29 cellular contexts compared by ENCODE assay signal in the genomic region with DNA sequence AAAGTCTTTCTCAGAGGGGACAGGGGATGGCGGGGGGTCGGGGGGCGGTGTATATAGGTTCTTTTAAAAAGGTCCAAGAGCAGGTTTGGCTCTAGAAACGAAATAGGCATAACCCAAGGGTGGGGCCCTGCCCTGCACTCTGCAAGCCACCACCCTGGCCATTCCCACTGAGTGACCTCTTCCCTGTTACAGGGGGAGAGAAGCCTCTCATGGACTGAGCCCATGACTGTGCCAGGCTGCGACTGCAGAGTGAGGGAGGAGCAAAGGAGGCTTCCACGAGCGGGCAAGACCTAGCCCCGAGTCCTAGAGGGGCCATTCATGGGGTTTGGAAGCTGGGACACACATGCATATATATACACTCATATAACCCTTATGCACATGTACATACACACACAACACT. TPM values are rescaled to one million over a fixed set of nuclear protein-coding genes. Genes with fewer than 3 reads are reported as not detected.
"Had no signal": no experiment of that assay in that cellular context is flagged by ENCODE, and none has a peak within 500 bp of the region (broad histone marks: within the 10 kb centered on the region; RNA-seq: fewer than 3 reads in every experiment).

No MANE protein-coding gene starts in this region.

- H3K27me3 ChIP-seq: neural progenitor cell, pancreas, right lobe of liver, sigmoid colon, suprapubic skin, testis, tibial nerve, upper lobe of left lung, vagina had no signal

- H3K4me3 Mint-ChIP-seq: nephron; stimulated activated memory B cell treated with anti-CD40 and anti-IgM and Interleukin-4, amounts not matched to agents 10 μg/mL and 1 μg/mL and 100 μg/mL, for 72 hours had no signal

- H3K9ac ChIP-seq: neural progenitor cell had no signal

- ATAC-seq: naive thymus-derived CD4-positive, alpha-beta T cell; natural killer cell; pancreas; psoas muscle; right cardiac atrium; right lobe of liver; stimulated activated memory B cell treated with anti-CD40 and anti-IgM and Interleukin-4, amounts not matched to agents 10 μg/mL and 1 μg/mL and 100 μg/mL, for 72 hours; stimulated activated naive CD8-positive, alpha-beta T cell treated with anti-CD3 and anti-CD28 coated beads, Interleukin-15, amount 100 ng/mL, for 72 hours; stimulated activated naive CD8-positive, alpha-beta T cell treated with anti-CD3 and anti-CD28 coated beads, Interleukin-15, Interleukin-2, amounts not matched to agents 100 U/mL and 50 U/mL, for 24 hours had no signal

- H3K27ac ChIP-seq: neural progenitor cell, neutrophil, pancreas, psoas muscle, right lobe of liver, sigmoid colon, suprapubic skin, testis, tibial nerve, upper lobe of left lung, vagina had no signal

- H3K27ac Mint-ChIP-seq: natural killer cell; neural progenitor cell; progenitor cell of endocrine pancreas; stimulated activated memory B cell treated with anti-CD40 and anti-IgM and Interleukin-4, amounts not matched to agents 10 μg/mL and 1 μg/mL and 100 μg/mL, for 72 hours had no signal

- H3K36me3 Mint-ChIP-seq: naive thymus-derived CD4-positive, alpha-beta T cell; natural killer cell; neural progenitor cell; stimulated activated memory B cell treated with anti-CD40 and anti-IgM and Interleukin-4, amounts not matched to agents 10 μg/mL and 1 μg/mL and 100 μg/mL, for 72 hours had no signal

- H3K4me1 Mint-ChIP-seq: natural killer cell; stimulated activated memory B cell treated with anti-CD40 and anti-IgM and Interleukin-4, amounts not matched to agents 10 μg/mL and 1 μg/mL and 100 μg/mL, for 72 hours; stimulated activated naive CD8-positive, alpha-beta T cell treated with anti-CD3 and anti-CD28 coated beads, Interleukin-15, amount 100 ng/mL, for 72 hours had no signal

- H3K9me3 ChIP-seq: neutrophil, pancreas, psoas muscle, right lobe of liver, sigmoid colon, suprapubic skin, testis, tibial nerve, upper lobe of left lung, vagina had no signal

- H3K4me1 ChIP-seq: pancreas, psoas muscle, right lobe of liver, testis, upper lobe of left lung had no signal

- H3K4me2 ChIP-seq: neural progenitor cell had no signal

- H2AFZ ChIP-seq: neural progenitor cell had no signal

- DNase-seq: naive thymus-derived CD4-positive, alpha-beta T cell; natural killer cell; nucleus accumbens; pancreas; psoas muscle; right cardiac atrium; right lobe of liver; sigmoid colon; small intestine; stimulated activated CD4-positive, alpha-beta T cell treated with anti-CD3 and anti-CD28 coated beads, Interleukin-12 subunit alpha, Interleukin-12 subunit beta, amount 100 ng/mL, for 4 hours; stimulated activated CD4-positive, alpha-beta T cell treated with anti-CD3 and anti-CD28 coated beads, Interleukin-1b, Interleukin-23, amount 100 ng/mL, for 48 hours; stimulated activated CD4-positive, alpha-beta T cell treated with anti-CD3 and anti-CD28 coated beads, Interleukin-4, amount 100 ng/mL, for 1 hour; stimulated activated CD4-positive, alpha-beta T cell treated with anti-CD3 and anti-CD28 coated beads, Interleukin-4, amount 100 ng/mL, for 4 hours; stimulated activated CD8-positive, alpha-beta memory T cell treated with anti-CD3 and anti-CD28 coated beads, Interleukin-4, amount 100 ng/mL, for 48 hours; stimulated activated naive CD4-positive, alpha-beta T cell; stimulated activated naive CD8-positive, alpha-beta T cell treated with anti-CD3 and anti-CD28 coated beads, Interleukin-15, amount 100 ng/mL, for 72 hours; stimulated activated naive CD8-positive, alpha-beta T cell treated with anti-CD3 and anti-CD28 coated beads, Interleukin-15, Interleukin-2, amounts not matched to agents 100 U/mL and 50 U/mL, for 24 hours; substantia nigra; testis; trophoblast cell; upper lobe of left lung had no signal

- H3K9me3 Mint-ChIP-seq: naive thymus-derived CD4-positive, alpha-beta T cell; natural killer cell; nephron; neural progenitor cell; stimulated activated memory B cell treated with anti-CD40 and anti-IgM and Interleukin-4, amounts not matched to agents 10 μg/mL and 1 μg/mL and 100 μg/mL, for 72 hours; stimulated activated naive CD8-positive, alpha-beta T cell treated with anti-CD3 and anti-CD28 coated beads, Interleukin-15, amount 100 ng/mL, for 72 hours had no signal

- H3K36me3 ChIP-seq: neural progenitor cell, neutrophil, pancreas, right lobe of liver, sigmoid colon, suprapubic skin, tibial nerve, upper lobe of left lung, vagina had no signal

- H3K4me3 ChIP-seq: neural progenitor cell, pancreas, psoas muscle, right lobe of liver, sigmoid colon, suprapubic skin, testis, tibial nerve, upper lobe of left lung, vagina had no signal

RNA-seq across cellular contexts. Expression of a gene that starts 10.1 kb away (rescaled TPM):
- total RNA-seq: naive thymus-derived CD4-positive, alpha-beta T cell; natural killer cell; progenitor cell of endocrine pancreas; psoas muscle; right lobe of liver had no signal
- polyA plus RNA-seq: naive thymus-derived CD4-positive, alpha-beta T cell had no signal
